Comparison of ENCODE assay signal across 20 cellular contexts in genomic region chrX:34379891-34380290, GRCh38.
"Had no signal": no experiment of that assay in that cellular context is flagged by ENCODE, and none has a peak within 500 bp of the region (broad histone marks: within the 10 kb centered on the region; RNA-seq: fewer than 3 reads in every experiment).

No MANE protein-coding gene starts in this region.

- H3K36me3 ChIP-seq: ascending aorta, breast epithelium, left ventricle myocardium inferior, vagina had no signal

- H3K4me1 ChIP-seq: breast epithelium, left ventricle myocardium inferior, vagina had no signal

- ATAC-seq: activated CD8-positive, alpha-beta T cell treated with anti-CD3 and anti-CD28 coated beads for 36 hours; activated naive CD8-positive, alpha-beta T cell treated with anti-CD3 and anti-CD28 coated beads, Interleukin-2, amount 50 U/mL, for 24 hours; effector memory CD8-positive, alpha-beta T cell; right cardiac atrium; stimulated activated naive CD8-positive, alpha-beta T cell treated with anti-CD3 and anti-CD28 coated beads, Interleukin-15, amount 100 ng/mL, for 72 hours had no signal

- H3K4me3 ChIP-seq: ascending aorta, breast epithelium, left ventricle myocardium inferior, skin epidermis, vagina had no signal

- H3K9me3 ChIP-seq: ascending aorta, left ventricle myocardium inferior, vagina had no signal

- H3K27me3 ChIP-seq: ascending aorta, vagina had no signal

- H3K27ac ChIP-seq: ascending aorta, breast epithelium, left ventricle myocardium inferior, skin epidermis, vagina had no signal

- DNase-seq: activated CD4-positive, alpha-beta T cell treated with anti-CD3 and anti-CD28 coated beads, Interleukin-2, amount 10 ng/mL, durations not matched to agents 24 days and 14 days; activated CD8-positive, alpha-beta T cell treated with anti-CD3 and anti-CD28 coated beads for 36 hours; activated naive CD4-positive, alpha-beta T cell treated with anti-CD3 and anti-CD28 coated beads, Interleukin-2, amount 10 ng/mL, durations not matched to agents 7 days and 5 days; activated naive CD8-positive, alpha-beta T cell treated with anti-CD3 and anti-CD28 coated beads, Interleukin-2, amount 50 U/mL, for 24 hours; activated T-cell treated with anti-CD3 and anti-CD28 coated beads, Interleukin-2, amount 50 U/mL, for 1 hour; cerebellar nuclear complex; effector memory CD8-positive, alpha-beta T cell; immature natural killer cell; kidney glomerular epithelial cell; left ventricle myocardium inferior; occipital lobe; right cardiac atrium; stimulated activated CD4-positive, alpha-beta T cell treated with anti-CD3 and anti-CD28 coated beads, Interleukin-4, amount 100 ng/mL, for 1 hour; stimulated activated naive CD8-positive, alpha-beta T cell treated with anti-CD3 and anti-CD28 coated beads, Interleukin-15, amount 100 ng/mL, for 72 hours; T-helper 9 cell; trophoblast cell had no signal
